1 cellular context compared by ENCODE assay signal in genomic region chr6:119312875-119313338, GRCh38.
TF ChIP-seq lines count a peak whose summit lies in the region.

No MANE protein-coding gene starts in this region.

TF ChIP-seq in K562, 482 proteins besides CTCF, POLR2A, EP300 and RAD21 (continued from another document and continues in another):
- TF ChIP-seq ZBTB43 (CRISPR knock-in tag; IDR thresholded peaks at IDR 0.05), result no peak
- no peak for TF ChIP-seq KAT7 (CRISPR knock-in tag; IDR thresholded peaks at IDR 0.05; ENCODE audit: borderline replicate concordance)
- peak; percentile 88 for TF ChIP-seq SMARCE1 (IDR thresholded peaks at IDR 0.05)
- TF ChIP-seq, protein P1, sequence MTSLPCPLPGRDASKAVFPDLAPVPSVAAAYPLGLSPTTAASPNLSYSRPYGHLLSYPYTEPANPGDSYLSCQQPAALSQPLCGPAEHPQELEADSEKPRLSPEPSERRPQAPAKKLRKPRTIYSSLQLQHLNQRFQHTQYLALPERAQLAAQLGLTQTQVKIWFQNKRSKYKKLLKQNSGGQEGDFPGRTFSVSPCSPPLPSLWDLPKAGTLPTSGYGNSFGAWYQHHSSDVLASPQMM (CRISPR knock-in tag; IDR thresholded peaks at IDR 0.05), result no peak
- TF ChIP-seq RCOR1 (IDR thresholded peaks at IDR 0.05; ENCODE audit: borderline replicate concordance in 1 of 2, low read depth in 2 of 2, low read length in 2 of 2), result peak; percentile 60 to 98; a peak in 3 of 4 replicates
- no peak for TF ChIP-seq BDP1 (IDR thresholded peaks at IDR 0.05; ENCODE audit: insufficient read depth, insufficient read length)
- no peak for TF ChIP-seq MAX (CRISPR knock-in tag; IDR thresholded peaks at IDR 0.05)
- no peak for TF ChIP-seq SLC30A9 (CRISPR knock-in tag; IDR thresholded peaks at IDR 0.05)
- no peak for TF ChIP-seq XRCC4 (IDR thresholded peaks at IDR 0.05; ENCODE audit: extremely low read depth, insufficient read depth, insufficient read length)
- TF ChIP-seq MTA2 (IDR thresholded peaks at IDR 0.05; ENCODE audit: low read depth), result peak; percentile 73
- no peak for TF ChIP-seq HLTF (IDR thresholded peaks at IDR 0.05)
- no peak for TF ChIP-seq ZBED1 (IDR thresholded peaks at IDR 0.05)
- TF ChIP-seq CBX5 (IDR thresholded peaks at IDR 0.05; ENCODE audit: borderline replicate concordance, low read depth), result no peak
- no peak for TF ChIP-seq HDAC6 (IDR thresholded peaks at IDR 0.05; ENCODE audit: low read depth, low read length)
- no peak for TF ChIP-seq ZC3H4 (CRISPR knock-in tag; IDR thresholded peaks at IDR 0.05; ENCODE audit: borderline replicate concordance)
- no peak for TF ChIP-seq CSDE1 (IDR thresholded peaks at IDR 0.05)
- TF ChIP-seq ZNF764 (CRISPR knock-in tag; IDR thresholded peaks at IDR 0.05; ENCODE audit: low read depth), result no peak
- TF ChIP-seq ETV5 (CRISPR knock-in tag; IDR thresholded peaks at IDR 0.05; ENCODE audit: low read depth), result peak; percentile 80; the same call in 1 of the 2 replicates
- TF ChIP-seq RREB1 (CRISPR knock-in tag; IDR thresholded peaks at IDR 0.05), result no peak
- TF ChIP-seq, protein P2, sequence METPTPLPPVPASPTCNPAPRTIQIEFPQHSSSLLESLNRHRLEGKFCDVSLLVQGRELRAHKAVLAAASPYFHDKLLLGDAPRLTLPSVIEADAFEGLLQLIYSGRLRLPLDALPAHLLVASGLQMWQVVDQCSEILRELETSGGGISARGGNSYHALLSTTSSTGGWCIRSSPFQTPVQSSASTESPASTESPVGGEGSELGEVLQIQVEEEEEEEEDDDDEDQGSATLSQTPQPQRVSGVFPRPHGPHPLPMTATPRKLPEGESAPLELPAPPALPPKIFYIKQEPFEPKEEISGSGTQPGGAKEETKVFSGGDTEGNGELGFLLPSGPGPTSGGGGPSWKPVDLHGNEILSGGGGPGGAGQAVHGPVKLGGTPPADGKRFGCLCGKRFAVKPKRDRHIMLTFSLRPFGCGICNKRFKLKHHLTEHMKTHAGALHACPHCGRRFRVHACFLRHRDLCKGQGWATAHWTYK (CRISPR knock-in tag; IDR thresholded peaks at IDR 0.05), result no peak
- TF ChIP-seq U2AF1 (optimal IDR thresholded peaks at IDR 0.05; ENCODE audit: low read depth, low read length), result no peak
- peak; percentile 100 for TF ChIP-seq CTBP1 (IDR thresholded peaks at IDR 0.05; ENCODE audit: borderline replicate concordance)
- TF ChIP-seq, protein P3, sequence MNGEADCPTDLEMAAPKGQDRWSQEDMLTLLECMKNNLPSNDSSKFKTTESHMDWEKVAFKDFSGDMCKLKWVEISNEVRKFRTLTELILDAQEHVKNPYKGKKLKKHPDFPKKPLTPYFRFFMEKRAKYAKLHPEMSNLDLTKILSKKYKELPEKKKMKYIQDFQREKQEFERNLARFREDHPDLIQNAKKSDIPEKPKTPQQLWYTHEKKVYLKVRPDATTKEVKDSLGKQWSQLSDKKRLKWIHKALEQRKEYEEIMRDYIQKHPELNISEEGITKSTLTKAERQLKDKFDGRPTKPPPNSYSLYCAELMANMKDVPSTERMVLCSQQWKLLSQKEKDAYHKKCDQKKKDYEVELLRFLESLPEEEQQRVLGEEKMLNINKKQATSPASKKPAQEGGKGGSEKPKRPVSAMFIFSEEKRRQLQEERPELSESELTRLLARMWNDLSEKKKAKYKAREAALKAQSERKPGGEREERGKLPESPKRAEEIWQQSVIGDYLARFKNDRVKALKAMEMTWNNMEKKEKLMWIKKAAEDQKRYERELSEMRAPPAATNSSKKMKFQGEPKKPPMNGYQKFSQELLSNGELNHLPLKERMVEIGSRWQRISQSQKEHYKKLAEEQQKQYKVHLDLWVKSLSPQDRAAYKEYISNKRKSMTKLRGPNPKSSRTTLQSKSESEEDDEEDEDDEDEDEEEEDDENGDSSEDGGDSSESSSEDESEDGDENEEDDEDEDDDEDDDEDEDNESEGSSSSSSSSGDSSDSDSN (IDR thresholded peaks at IDR 0.05; ENCODE audit: borderline replicate concordance in 1 of 2, low read depth in 2 of 2, low read length in 2 of 2), result 0 out of 4 replicates have a peak, but pooled peaks of 1 of the 2 experiments have one; percentile 68
- TF ChIP-seq L3MBTL2 (IDR thresholded peaks at IDR 0.05), result 0 out of 2 replicates have a peak, but pooled peaks have one; percentile 11
- TF ChIP-seq POLR2B (IDR thresholded peaks at IDR 0.05; ENCODE audit: low read depth, partially characterized antibody), result no peak
- no peak for TF ChIP-seq ESRRB (CRISPR knock-in tag; IDR thresholded peaks at IDR 0.05; ENCODE audit: borderline replicate concordance)
- TF ChIP-seq SIX5 (IDR thresholded peaks at IDR 0.05; ENCODE audit: borderline replicate concordance in 1 of 2, insufficient read depth in 1 of 2, low read depth in 1 of 2, low read length in 2 of 2), result no peak
- TF ChIP-seq NR4A1 (CRISPR knock-in tag; IDR thresholded peaks at IDR 0.05), result no peak
- no peak for TF ChIP-seq NR4A1 (tag; IDR thresholded peaks at IDR 0.05)
- no peak for TF ChIP-seq ZNF696 (CRISPR knock-in tag; conservative IDR thresholded peaks at IDR 0.05)
- TF ChIP-seq PKNOX1 (IDR thresholded peaks at IDR 0.05), result peak; percentile 75
- TF ChIP-seq CHD4 (IDR thresholded peaks at IDR 0.05; ENCODE audit: insufficient read depth, insufficient replicate concordance, low read depth, low read length, poor library complexity, severe bottlenecking), result no peak
- no peak for TF ChIP-seq ELF1 (tag; IDR thresholded peaks at IDR 0.05)
- TF ChIP-seq GTF2F1 (IDR thresholded peaks at IDR 0.05; ENCODE audit: low read depth, low read length), result no peak
- TF ChIP-seq MYBL2 (IDR thresholded peaks at IDR 0.05; ENCODE audit: low read depth), result no peak
- TF ChIP-seq MYBL2 (CRISPR knock-in tag; IDR thresholded peaks at IDR 0.05; ENCODE audit: borderline replicate concordance), result no peak
- TF ChIP-seq NEUROD1 (IDR thresholded peaks at IDR 0.05; ENCODE audit: borderline replicate concordance, low read depth, low read length, partially characterized antibody), result peak; percentile 40
- no peak for TF ChIP-seq ZNF511 (CRISPR knock-in tag; IDR thresholded peaks at IDR 0.05)
- TF ChIP-seq KLF10 (CRISPR knock-in tag; IDR thresholded peaks at IDR 0.05), result no peak
- TF ChIP-seq GTF2E2 (tag; IDR thresholded peaks at IDR 0.05), result 0 out of 2 replicates have a peak, but pooled peaks have one; percentile 42
- TF ChIP-seq, protein P4, sequence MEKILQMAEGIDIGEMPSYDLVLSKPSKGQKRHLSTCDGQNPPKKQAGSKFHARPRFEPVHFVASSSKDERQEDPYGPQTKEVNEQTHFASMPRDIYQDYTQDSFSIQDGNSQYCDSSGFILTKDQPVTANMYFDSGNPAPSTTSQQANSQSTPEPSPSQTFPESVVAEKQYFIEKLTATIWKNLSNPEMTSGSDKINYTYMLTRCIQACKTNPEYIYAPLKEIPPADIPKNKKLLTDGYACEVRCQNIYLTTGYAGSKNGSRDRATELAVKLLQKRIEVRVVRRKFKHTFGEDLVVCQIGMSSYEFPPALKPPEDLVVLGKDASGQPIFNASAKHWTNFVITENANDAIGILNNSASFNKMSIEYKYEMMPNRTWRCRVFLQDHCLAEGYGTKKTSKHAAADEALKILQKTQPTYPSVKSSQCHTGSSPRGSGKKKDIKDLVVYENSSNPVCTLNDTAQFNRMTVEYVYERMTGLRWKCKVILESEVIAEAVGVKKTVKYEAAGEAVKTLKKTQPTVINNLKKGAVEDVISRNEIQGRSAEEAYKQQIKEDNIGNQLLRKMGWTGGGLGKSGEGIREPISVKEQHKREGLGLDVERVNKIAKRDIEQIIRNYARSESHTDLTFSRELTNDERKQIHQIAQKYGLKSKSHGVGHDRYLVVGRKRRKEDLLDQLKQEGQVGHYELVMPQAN (IDR thresholded peaks at IDR 0.05; ENCODE audit: borderline replicate concordance), result no peak
- no peak for TF ChIP-seq E2F3 (CRISPR knock-in tag; IDR thresholded peaks at IDR 0.05)
- peak; percentile 56 for TF ChIP-seq CCNT2 (IDR thresholded peaks at IDR 0.05; ENCODE audit: borderline replicate concordance, extremely low read depth, insufficient read length, low read depth, low read length)
- TF ChIP-seq HMBOX1 (IDR thresholded peaks at IDR 0.05), result peak; percentile 82; the same call in 1 of the 2 replicates
- TF ChIP-seq, protein P5, sequence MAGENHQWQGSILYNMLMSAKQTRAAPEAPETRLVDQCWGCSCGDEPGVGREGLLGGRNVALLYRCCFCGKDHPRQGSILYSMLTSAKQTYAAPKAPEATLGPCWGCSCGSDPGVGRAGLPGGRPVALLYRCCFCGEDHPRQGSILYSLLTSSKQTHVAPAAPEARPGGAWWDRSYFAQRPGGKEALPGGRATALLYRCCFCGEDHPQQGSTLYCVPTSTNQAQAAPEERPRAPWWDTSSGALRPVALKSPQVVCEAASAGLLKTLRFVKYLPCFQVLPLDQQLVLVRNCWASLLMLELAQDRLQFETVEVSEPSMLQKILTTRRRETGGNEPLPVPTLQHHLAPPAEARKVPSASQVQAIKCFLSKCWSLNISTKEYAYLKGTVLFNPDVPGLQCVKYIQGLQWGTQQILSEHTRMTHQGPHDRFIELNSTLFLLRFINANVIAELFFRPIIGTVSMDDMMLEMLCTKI (IDR thresholded peaks at IDR 0.05; ENCODE audit: partially characterized antibody), result no peak
